29 cellular contexts compared by ENCODE assay signal in genomic region chr2:120791243-120791960, GRCh38. TPM values are rescaled to one million over a fixed set of nuclear protein-coding genes. Genes with fewer than 3 reads are reported as not detected.
A peak's percentile ranks its signal among the peaks of the same experiment; 100 is the strongest.
DNase-seq lines count a peak whose midpoint lies in the region; ATAC-seq and TF ChIP-seq lines count a peak whose summit lies in the region.
"Had no signal": no experiment of that assay in that cellular context is flagged by ENCODE, and none has a peak within 500 bp of the region (broad histone marks: within the 10 kb centered on the region; RNA-seq: fewer than 3 reads in every experiment).

No MANE protein-coding gene starts in this region.

- no peak overlapping the region for H3K9ac ChIP-seq in HCT116 (ENCODE audit: low read length)
- no peak overlapping the region for H3K9ac ChIP-seq in endodermal cell (ENCODE audit: extremely low read depth, low read length, poor library complexity, severe bottlenecking)
- no peak overlapping the region for H3K9ac ChIP-seq in trophoblast cell (ENCODE audit: low read length)
- H3K9ac ChIP-seq: BLaER1 treated with 17β-estradiol and CSF1 and Interleukin-3, amounts not matched to agents 10 nM and 100 nM had no signal

- TF ChIP-seq CTCF in HCT116 (IDR thresholded peaks at IDR 0.05 in 2 of 3, conservative IDR thresholded peaks at IDR 0.05 in 1 of 3; ENCODE audit: borderline replicate concordance in 1 of 3, insufficient read depth in 1 of 3, low read depth in 2 of 3, low read length in 2 of 3) (no peak), endodermal cell (conservative IDR thresholded peaks at IDR 0.05) (no peak)

- H3K79me2 ChIP-seq in HCT116 (ENCODE audit: insufficient read depth, low read length), result no peaks in the 10 kb centered on the region
- no peaks in the 10 kb centered on the region for H3K79me2 ChIP-seq in trophoblast cell (ENCODE audit: control insufficient read depth, insufficient read depth, low read length, poor library complexity)

- H4K20me1 ChIP-seq in HCT116 (ENCODE audit: insufficient read depth), result no peaks in the 10 kb centered on the region
- H4K20me1 ChIP-seq: BLaER1 treated with 17β-estradiol and CSF1 and Interleukin-3, amounts not matched to agents 10 nM and 100 nM had no signal

- no peak overlapping the region for H2AK5ac ChIP-seq in trophoblast cell (ENCODE audit: low read length)

- POLR2A ChIA-PET in HCT116 (lab: Charles Lee), result interaction anchor here (1.2 kb wide), 1 partner anchor 20 kb away, joined by 3 read pairs; no protein-coding TSS in a partner anchor

- no peak overlapping the region for H2BK5ac ChIP-seq in trophoblast cell (ENCODE audit: low read depth, low read length, poor library complexity)

- H2AFZ ChIP-seq in HCT116 (ENCODE audit: low read depth, low read length, poor library complexity, severe bottlenecking) (no peak overlapping the region), trophoblast cell (ENCODE audit: insufficient read depth, low read length, poor library complexity) (no peak overlapping the region)

- peak overlapping the region in 1 of 2 experiments; percentile 15; a peak in 1 of 4 replicates for H3K4me3 ChIP-seq in HCT116 (replicated peaks in 1 of 2; ENCODE audit: low read depth in 1 of 2, low read length in 2 of 2)
- no peak overlapping the region for H3K4me3 ChIP-seq in endodermal cell (ENCODE audit: low read length)
- H3K4me3 ChIP-seq in trophoblast cell (ENCODE audit: low read depth, low read length), result peak overlapping the region; percentile 49
- H3K4me3 ChIP-seq: BLaER1 treated with 17β-estradiol and CSF1 and Interleukin-3, amounts not matched to agents 10 nM and 100 nM; breast epithelium; dorsolateral prefrontal cortex; esophagus squamous epithelium; heart right ventricle; K562; right atrium auricular region; testis had no signal

- H4K8ac ChIP-seq in trophoblast cell (ENCODE audit: low read depth, low read length), result no peak overlapping the region

- RAD21 ChIA-PET in HCT116 (lab: Charles Lee; ENCODE audit: low non-redundant PET in 1 of 2, low total read pairs in 2 of 2, uncharacterized antibody in 2 of 2, unreplicated experiment in 2 of 2), result no interaction called here

- no peak overlapping the region for H2BK12ac ChIP-seq in trophoblast cell (ENCODE audit: low read length)

- H3K27ac Mint-ChIP-seq in endodermal cell, result peak overlapping the region; percentile 54
- H3K27ac Mint-ChIP-seq: activated T-helper 2 cell treated with anti-CD3 and anti-CD28 coated beads, Interferon-gamma antibody, Interleukin-2, Interleukin-4, amounts not matched to agents 10 μg/mL and 5 μg/mL and 100 μg/mL, durations not matched to agents 14 hours and 24 hours and 36 hours; nephron progenitor cell; stimulated activated naive CD8-positive, alpha-beta T cell treated with anti-CD3 and anti-CD28 coated beads, Interleukin-15, Interleukin-2, amounts not matched to agents 100 ng/mL and 50 ng/mL, for 24 hours had no signal

- H3K27me3 Mint-ChIP-seq in endodermal cell (ENCODE audit: insufficient read depth), result peaks cover 1% of the 10 kb centered on the region
- H3K27me3 Mint-ChIP-seq: stimulated activated naive CD8-positive, alpha-beta T cell treated with anti-CD3 and anti-CD28 coated beads, Interleukin-15, Interleukin-2, amounts not matched to agents 100 ng/mL and 50 ng/mL, for 24 hours had no signal

- peaks cover 50% of the 10 kb centered on the region for H3K4me1 Mint-ChIP-seq in endodermal cell

- no peak overlapping the region for H4K91ac ChIP-seq in trophoblast cell (ENCODE audit: low read depth, low read length)

- H3K27me3 ChIP-seq in HCT116 (ENCODE audit: insufficient read depth, low read length), result no peaks in the 10 kb centered on the region
- no peaks in the 10 kb centered on the region for H3K27me3 ChIP-seq in endodermal cell (ENCODE audit: control insufficient read depth, insufficient read depth, low read length, poor library complexity, severe bottlenecking)
- H3K27me3 ChIP-seq in trophoblast cell (ENCODE audit: insufficient read depth, low read length), result no peaks in the 10 kb centered on the region
- H3K27me3 ChIP-seq: BLaER1 treated with 17β-estradiol and CSF1 and Interleukin-3, amounts not matched to agents 10 nM and 100 nM; breast epithelium; dorsolateral prefrontal cortex; right atrium auricular region; testis had no signal

- WGBS in endodermal cell (ENCODE audit: insufficient coverage in 1 of 2, insufficient read length in 1 of 2), 2 experiments, result 90 to 91% methylated on average over 7 to 13 of the region's 13 CpGs
- no CpG with 5 or more reads among the region's 13 CpGs for WGBS in trophoblast cell (ENCODE audit: extremely low coverage, insufficient coverage, insufficient read length)

- H3K27ac ChIP-seq in HCT116 (ENCODE audit: low read depth, low read length) (no peak overlapping the region), endodermal cell (ENCODE audit: low read depth, low read length) (no peak overlapping the region), trophoblast cell (ENCODE audit: low read depth, low read length) (no peak overlapping the region)
- H3K27ac ChIP-seq: BLaER1 treated with 17β-estradiol and CSF1 and Interleukin-3, amounts not matched to agents 10 nM and 100 nM; breast epithelium; dorsolateral prefrontal cortex; esophagus squamous epithelium; heart right ventricle; right atrium auricular region; testis; VCaP had no signal

- ATAC-seq in HCT116 (no peak), HG03159 (IDR thresholded peaks at IDR 0.05; ENCODE audit: unreplicated experiment) (no peak)
- ATAC-seq: heart right ventricle, K562 had no signal

- peaks cover 29 to 38% of the 10 kb centered on the region in 2 experiments for H3K4me1 ChIP-seq in HCT116 (ENCODE audit: control insufficient read depth in 1 of 2, insufficient read depth in 2 of 2, low read length in 2 of 2)
- H3K4me1 ChIP-seq in endodermal cell (ENCODE audit: control insufficient read depth, insufficient read depth, low read length), result peaks cover 16% of the 10 kb centered on the region
- H3K4me1 ChIP-seq in trophoblast cell (ENCODE audit: control insufficient read depth in 1 of 2, insufficient read depth in 2 of 2, low read length in 2 of 2), result peaks cover 9 to 12% of the 10 kb centered on the region in 2 experiments
- H3K4me1 ChIP-seq: breast epithelium had no signal

- H3K4me3 Mint-ChIP-seq in endodermal cell, result no peak overlapping the region
- H3K4me3 Mint-ChIP-seq: nephron progenitor cell; stimulated activated naive CD8-positive, alpha-beta T cell treated with anti-CD3 and anti-CD28 coated beads, Interleukin-15, Interleukin-2, amounts not matched to agents 100 ng/mL and 50 ng/mL, for 24 hours had no signal

- no peak overlapping the region for H2BK120ac ChIP-seq in trophoblast cell (ENCODE audit: insufficient read depth, low read length, poor library complexity)

- H3K9me2 ChIP-seq in HCT116 (ENCODE audit: insufficient read depth), result no peaks in the 10 kb centered on the region

- DNase-seq in HCT116 (ENCODE audit: low read depth, low spot score) (no peak), OCI-M1 (lab: John Stamatoyannopoulos, UW) (peak; percentile 14), endodermal cell (no peak), trophoblast cell (no peak), GOT3 (lab: John Stamatoyannopoulos, UW) (no peak), NAMALWA (ENCODE audit: low spot score) (no peak)
- DNase-seq: activated naive CD4-positive, alpha-beta T cell treated with anti-CD3 and anti-CD28 coated beads, Interleukin-2, amount 50 U/mL, for 16 hours; activated T-cell treated with anti-CD3 and anti-CD28 coated beads for 4 hours; amniotic stem cell; dorsolateral prefrontal cortex; esophagus squamous epithelium; foreskin melanocyte; heart right ventricle; NCI-H1092 treated with DMSO at 0.1 percent for 48 hours; NCI-H187 treated with DMSO at 0.1 percent for 48 hours; NCI-H2171; NCI-H510A; nephron progenitor cell; SHP77; stimulated activated CD8-positive, alpha-beta memory T cell treated with anti-CD3 and anti-CD28 coated beads, Interleukin-4, amount 100 ng/mL, for 48 hours; testis had no signal

- no peak for TF ChIP-seq POLR2A in HCT116 (IDR thresholded peaks at IDR 0.05; ENCODE audit: borderline replicate concordance, extremely low read depth, insufficient read depth, insufficient read length)

- BruUV-seq in HCT116 (replicated peaks; lab: Mats Ljungman, UMichigan), result no TSS peak

- TF ChIP-seq RAD21 in HCT116 (IDR thresholded peaks at IDR 0.05; ENCODE audit: low read depth), result no peak

- H3K23ac ChIP-seq in trophoblast cell (ENCODE audit: low read length), result peak overlapping the region; percentile 84

- H3K18ac ChIP-seq in trophoblast cell (ENCODE audit: low read length), result no peak overlapping the region

- H3K14ac ChIP-seq in trophoblast cell (ENCODE audit: low read length), result no peak overlapping the region

- H3K9me3 Mint-ChIP-seq in endodermal cell, result no peaks in the 10 kb centered on the region
- H3K9me3 Mint-ChIP-seq: activated T-helper 2 cell treated with anti-CD3 and anti-CD28 coated beads, Interferon-gamma antibody, Interleukin-2, Interleukin-4, amounts not matched to agents 10 μg/mL and 5 μg/mL and 100 μg/mL, durations not matched to agents 14 hours and 24 hours and 36 hours; nephron progenitor cell; stimulated activated naive CD8-positive, alpha-beta T cell treated with anti-CD3 and anti-CD28 coated beads, Interleukin-15, Interleukin-2, amounts not matched to agents 100 ng/mL and 50 ng/mL, for 24 hours had no signal

- H3K36me3 Mint-ChIP-seq in endodermal cell (ENCODE audit: low read depth), result peaks cover 1% of the 10 kb centered on the region

- H3K4me2 ChIP-seq in HCT116 (ENCODE audit: low read length), result peak overlapping the region; percentile 66
- H3K4me2 ChIP-seq in trophoblast cell (ENCODE audit: low read length), result peak overlapping the region; percentile 35
- H3K4me2 ChIP-seq: BLaER1 treated with 17β-estradiol and CSF1 and Interleukin-3, amounts not matched to agents 10 nM and 100 nM had no signal

- no peaks in the 10 kb centered on the region for H3K79me1 ChIP-seq in trophoblast cell (ENCODE audit: low read length)

- intact Hi-C loops in HCT116 (cut with micrococcal nuclease), result no loop called here

- H3K4ac ChIP-seq in trophoblast cell (ENCODE audit: low read depth, low read length), result no peak overlapping the region

- H3K36me3 ChIP-seq in HCT116 (ENCODE audit: control insufficient read depth in 1 of 2, insufficient read depth in 2 of 2, low read length in 2 of 2), result no peaks in the 10 kb centered on the region
- H3K36me3 ChIP-seq in endodermal cell (ENCODE audit: control insufficient read depth, insufficient read depth, low read length), result no peaks in the 10 kb centered on the region
- no peaks in the 10 kb centered on the region for H3K36me3 ChIP-seq in trophoblast cell (ENCODE audit: control insufficient read depth in 1 of 2, insufficient read depth in 2 of 2, low read length in 2 of 2)
- H3K36me3 ChIP-seq: BLaER1 treated with 17β-estradiol and CSF1 and Interleukin-3, amounts not matched to agents 10 nM and 100 nM; breast epithelium; esophagus squamous epithelium; heart right ventricle; right atrium auricular region had no signal

- no peak overlapping the region for H4K12ac ChIP-seq in trophoblast cell (ENCODE audit: low read depth, low read length)

- no peaks in the 10 kb centered on the region for H3K9me3 ChIP-seq in HCT116 (ENCODE audit: control insufficient read depth in 1 of 2, insufficient read depth in 1 of 2, low read depth in 1 of 2, low read length in 2 of 2)
- H3K9me3 ChIP-seq in endodermal cell (ENCODE audit: control insufficient read depth, low read length), result no peaks in the 10 kb centered on the region
- peaks cover 3% of the 10 kb centered on the region for H3K9me3 ChIP-seq in trophoblast cell (ENCODE audit: insufficient read depth, low read depth, low read length)
- H3K9me3 ChIP-seq: BLaER1 treated with 17β-estradiol and CSF1 and Interleukin-3, amounts not matched to agents 10 nM and 100 nM; breast epithelium; esophagus squamous epithelium; heart right ventricle; right atrium auricular region; testis had no signal

- CTCF ChIA-PET in HCT116 (lab: Charles Lee), result no interaction called here

RNA-seq across cellular contexts. Expression of gene GLI2, which starts 55.7 kb away (rescaled TPM):
- total RNA-seq in HCT116 (2021; ENCODE audit: unreplicated experiment) (3.4 TPM), endodermal cell (10 to 100 TPM; 17.0 to 24.2 TPM)
- polyA plus RNA-seq in HCT116 (2012), result 1.1 and 1.7 TPM in 2 replicates
- 29.8 TPM for polyA plus RNA-seq in endodermal cell (2013, experiment 1 of 2)
- polyA plus RNA-seq in endodermal cell (2013, experiment 2 of 2), result 28.3 TPM
- polyA plus RNA-seq in trophoblast cell (2013), result 2.7 and 3.4 TPM in 2 replicates
- polyA plus RNA-seq: K562 had no signal
